ENCODE assay signal across 31 cellular contexts in the genomic region with DNA sequence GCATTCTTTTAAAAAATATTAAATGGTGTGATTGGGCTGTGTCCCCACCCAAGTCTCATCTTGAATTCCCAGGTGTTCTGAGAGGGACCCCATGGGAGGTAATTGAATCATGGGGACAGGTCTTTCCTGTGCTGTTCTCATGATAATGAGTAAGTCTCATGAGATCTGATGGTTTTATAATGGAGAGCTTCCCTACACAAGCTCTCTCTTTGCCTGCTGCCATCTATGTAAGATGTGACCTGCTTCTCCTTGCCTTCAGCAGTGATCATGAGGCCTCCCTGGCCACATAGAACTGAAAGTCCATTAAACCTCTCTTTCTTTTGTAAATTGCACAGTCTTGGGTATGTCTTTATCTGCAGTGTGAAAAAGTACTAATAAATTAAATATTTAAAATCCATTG.
"Had no signal": no experiment of that assay in that cellular context is flagged by ENCODE, and none has a peak within 500 bp of the region (broad histone marks: within the 10 kb centered on the region; RNA-seq: fewer than 3 reads in every experiment).

No MANE protein-coding gene starts in this region.

- H3K27me3 Mint-ChIP-seq: activated naive CD8-positive, alpha-beta T cell treated with anti-CD3 and anti-CD28 coated beads for 36 hours; activated T-helper 17 cell treated with anti-CD3 and anti-CD28 coated beads, Interleukin-2, amount 50 U/mL, for 72 hours had no signal

- DNase-seq: activated CD4-positive, alpha-beta T cell treated with anti-CD3 and anti-CD28 coated beads for 48 hours; activated CD4-positive, CD25-positive, alpha-beta regulatory T cell treated with anti-CD3 and anti-CD28 coated beads, Interleukin-2, amount 50 U/mL, for 72 hours; activated CD8-positive, alpha-beta memory T cell treated with anti-CD3 and anti-CD28 coated beads for 24 hours; activated effector memory CD4-positive, alpha-beta T cell treated with anti-CD3 and anti-CD28 coated beads, Interleukin-2, amount 50 U/mL, for 16 hours; activated naive CD4-positive, alpha-beta T cell; activated naive CD4-positive, alpha-beta T cell treated with anti-CD3 and anti-CD28 coated beads, Interleukin-2, amount 50 U/mL, for 16 hours; activated naive CD8-positive, alpha-beta T cell treated with anti-CD3 and anti-CD28 coated beads for 36 hours; activated T-cell treated with anti-CD3 and anti-CD28 coated beads, Interleukin-2, amount 50 U/mL, for 1 hour; activated T-cell treated with anti-CD3 and anti-CD28 coated beads, Interleukin-2, amount 50 U/mL, for 72 hours; amniotic stem cell; aorta; brain microvascular endothelial cell; central memory CD4-positive, alpha-beta T cell; KG1; MM.1S; MV-4-11; NCI-H1092; NCI-H1436 treated with DMSO at 0.1 percent for 48 hours; NCI-H1694 treated with DMSO at 0.1 percent for 48 hours; NCI-H2029; NCI-H510A; NCI-H526; NCI-H748 treated with DMSO at 0.1 percent for 48 hours; OCI-M1; SHP77; SJCRH30; SK-N-SH had no signal

- H3K27me3 ChIP-seq: brain microvascular endothelial cell, SJCRH30 had no signal

- H3K36me3 ChIP-seq: brain microvascular endothelial cell had no signal

- H3K9me3 Mint-ChIP-seq: activated naive CD8-positive, alpha-beta T cell treated with anti-CD3 and anti-CD28 coated beads for 36 hours; activated T-cell treated with anti-CD3 and anti-CD28 coated beads, Interleukin-2, amount 50 U/mL, for 72 hours; activated T-helper 17 cell treated with anti-CD3 and anti-CD28 coated beads, Interleukin-2, amount 50 U/mL, for 72 hours; T-helper 1 cell treated with Interleukin-12 subunit alpha and Interleukin-12 subunit beta and Interleukin-4 antibody, amounts not matched to agents 30 μg/mL and 1 μg/mL, for 36 hours; T-helper 2 cell treated with Interferon-gamma antibody and Interleukin-4, amounts not matched to agents 5 μg/mL and 100 μg/mL, for 36 hours had no signal

- ATAC-seq: activated T-cell treated with anti-CD3 and anti-CD28 coated beads, Interleukin-2, amount 50 U/mL, for 72 hours; activated T-helper 17 cell treated with anti-CD3 and anti-CD28 coated beads, Interleukin-2, amount 50 U/mL, for 72 hours; Panc1 had no signal

- H3K27ac Mint-ChIP-seq: activated naive CD8-positive, alpha-beta T cell treated with anti-CD3 and anti-CD28 coated beads for 36 hours; activated T-cell treated with anti-CD3 and anti-CD28 coated beads, Interleukin-2, amount 50 U/mL, for 72 hours; activated T-helper 17 cell treated with anti-CD3 and anti-CD28 coated beads, Interleukin-2, amount 50 U/mL, for 72 hours; T-helper 1 cell treated with Interleukin-12 subunit alpha and Interleukin-12 subunit beta and Interleukin-4 antibody, amounts not matched to agents 30 μg/mL and 1 μg/mL, for 36 hours; T-helper 2 cell treated with Interferon-gamma antibody and Interleukin-4, amounts not matched to agents 5 μg/mL and 100 μg/mL, for 36 hours had no signal

- H3K4me3 ChIP-seq: SJCRH30 had no signal

- H3K4me3 Mint-ChIP-seq: activated naive CD8-positive, alpha-beta T cell treated with anti-CD3 and anti-CD28 coated beads for 36 hours; activated T-cell treated with anti-CD3 and anti-CD28 coated beads, Interleukin-2, amount 50 U/mL, for 72 hours; activated T-helper 17 cell treated with anti-CD3 and anti-CD28 coated beads, Interleukin-2, amount 50 U/mL, for 72 hours; T-helper 1 cell treated with Interleukin-12 subunit alpha and Interleukin-12 subunit beta and Interleukin-4 antibody, amounts not matched to agents 30 μg/mL and 1 μg/mL, for 36 hours; T-helper 2 cell treated with Interferon-gamma antibody and Interleukin-4, amounts not matched to agents 5 μg/mL and 100 μg/mL, for 36 hours had no signal
